ENCODE assay signal across 8 cellular contexts in genomic region chr18:79396431-79397287, GRCh38. TPM values are rescaled to one million over a fixed set of nuclear protein-coding genes. Genes with fewer than 3 reads are reported as not detected.
DNase-seq lines count a peak whose midpoint lies in the region; ATAC-seq and TF ChIP-seq lines count a peak whose summit lies in the region.

No MANE protein-coding gene starts in this region.

- H3K27ac ChIP-seq in A673 (ENCODE audit: low read depth, low read length, poor library complexity, severe bottlenecking) (no peak overlapping the region), ascending aorta (peak overlapping the region; percentile 91 to 99)

- DNase-seq in A673 (ENCODE audit: low spot score) (peak; percentile 52), NCI-H526 treated with DMSO at 0.1 percent for 48 hours (lab: John Stamatoyannopoulos, UW) (peak; percentile 16), ascending aorta (ENCODE audit: low spot score in 2 of 2) (no peak), iris pigment epithelial cell (ENCODE audit: low read depth) (peak; percentile 58)
- DNase-seq in stimulated activated CD8-positive, alpha-beta memory T cell treated with anti-CD3 and anti-CD28 coated beads, Interleukin-4, amount 100 ng/mL, for 48 hours = peak; percentile 64

- H3K4me3 ChIP-seq in A673 (ENCODE audit: low read depth, low read length, poor library complexity, severe bottlenecking) (peak overlapping the region; percentile 53), ascending aorta (peak overlapping the region; percentile 64 to 92)

- POLR2A ChIA-PET in A673 (lab: Charles Lee; ENCODE audit: low non-redundant PET) = no interaction called here

- peak; percentile 33 for TF ChIP-seq CTCF in A673 (conservative IDR thresholded peaks at IDR 0.05; ENCODE audit: low read depth, low read length)
- TF ChIP-seq CTCF in ascending aorta (IDR thresholded peaks at IDR 0.05) = peak in 1 of 3 experiments; percentile 41

- H3K27me3 ChIP-seq in A673 (replicated peaks; ENCODE audit: insufficient read depth, low read depth, low read length, poor library complexity) (no peaks in the 10 kb centered on the region), ascending aorta (no peaks in the 10 kb centered on the region)

- BruUV-seq in A673 (replicated peaks; lab: Mats Ljungman, UMichigan) = no TSS peak

- no peaks in the 10 kb centered on the region for H3K9me3 ChIP-seq in A673 (ENCODE audit: low read depth, low read length, poor library complexity, severe bottlenecking)
- H3K9me3 ChIP-seq in ascending aorta = no peaks in the 10 kb centered on the region

- ATAC-seq in GM18867 (IDR thresholded peaks at IDR 0.05; ENCODE audit: unreplicated experiment) (peak; percentile 27), GM18909 (IDR thresholded peaks at IDR 0.05; ENCODE audit: poor library complexity, unreplicated experiment) (no peak), HG03439 (IDR thresholded peaks at IDR 0.05; ENCODE audit: unreplicated experiment) (no peak)

- H3K36me3 ChIP-seq in A673 (ENCODE audit: insufficient read depth, low read length, poor library complexity, severe bottlenecking) = no peaks in the 10 kb centered on the region
- H3K36me3 ChIP-seq in ascending aorta = no peaks in the 10 kb centered on the region

- intact Hi-C loops in A673 (cut with micrococcal nuclease; ENCODE audit: unreplicated experiment) (loop anchor here (10.0 kb wide), 1 partner anchor 638 kb away; the partner anchor contains the start of gene RBFA), ascending aorta (cut with DNase I) (loop anchor here (5.0 to 10.0 kb wide), 4 partner anchors 329 to 708 kb away; partner anchors contain the start of genes ADNP2, ATP9B, RBFA and TXNL4A)

- peaks cover 16% of the 10 kb centered on the region for H3K4me1 ChIP-seq in A673 (ENCODE audit: insufficient read depth, low read length, poor library complexity, severe bottlenecking)
- peaks cover 9 to 17% of the 10 kb centered on the region in 2 donors for H3K4me1 ChIP-seq in ascending aorta

- CTCF ChIA-PET in A673 (lab: Charles Lee) = no interaction called here

RNA-seq across cellular contexts. Expression of gene NFATC1, which starts 0.9 kb away (rescaled TPM):
- 10.4 and 13.5 TPM in 2 replicates for total RNA-seq in A673 (2021)
- total RNA-seq in ascending aorta = 64.1 TPM

Comparison
In these comparisons a context has a peak if more than half of its experiments do, and no peak if none do; other contexts are left out.
1. DNase-seq: peak in A673 (single experiment), NCI-H526 treated with DMSO at 0.1 percent for 48 hours (single experiment), iris pigment epithelial cell (single experiment) and stimulated activated CD8-positive, alpha-beta memory T cell treated with anti-CD3 and anti-CD28 coated beads, Interleukin-4, amount 100 ng/mL, for 48 hours (single experiment); none in ascending aorta (0 of 2).